In genomic region chr6:106360989-106361430, GRCh38 we compare ENCODE assay signal across 9 cellular contexts. TPM values are rescaled to one million over a fixed set of nuclear protein-coding genes. Genes with fewer than 3 reads are reported as not detected.
DNase-seq lines count a peak whose midpoint lies in the region; ATAC-seq and TF ChIP-seq lines count a peak whose summit lies in the region.
"Had no signal": no experiment of that assay in that cellular context is flagged by ENCODE, and none has a peak within 500 bp of the region (broad histone marks: within the 10 kb centered on the region; RNA-seq: fewer than 3 reads in every experiment).

No MANE protein-coding gene starts in this region.

- H3K27ac ChIP-seq in psoas muscle, result no peak overlapping the region

- ATAC-seq in psoas muscle (peak in 1 of 4 donors; percentile 22), GM18498 (IDR thresholded peaks at IDR 0.05; ENCODE audit: unreplicated experiment) (no peak), GM21737 (IDR thresholded peaks at IDR 0.05; ENCODE audit: unreplicated experiment) (no peak)

- DNase-seq in NCI-H82 (lab: John Stamatoyannopoulos, UW) (peak; percentile 5), NCI-H82 treated with DMSO at 0.1 percent for 48 hours (lab: John Stamatoyannopoulos, UW; ENCODE audit: unreplicated experiment) (no peak), HuH-7 (ENCODE audit: low spot score) (peak; percentile 16), foreskin fibroblast (no peak), psoas muscle (peak; percentile 12 to 48)
- DNase-seq in activated CD8-positive, alpha-beta memory T cell treated with anti-CD3 and anti-CD28 coated beads, Interleukin-2, amount 50 U/mL, for 48 hours, result peak; percentile 68
- DNase-seq: DND-41 had no signal

- no peaks in the 10 kb centered on the region for H3K9me3 ChIP-seq in psoas muscle

- H3K36me3 ChIP-seq in psoas muscle (ENCODE audit: insufficient read depth in 1 of 2, low read depth in 1 of 2), result no peaks in the 10 kb centered on the region

- intact Hi-C loops in psoas muscle (cut with DNase I), result no loop called here

- WGBS in psoas muscle, 3 donors, result 1 to 2% (median 2%) methylated on average over 21 to 31 of the region's 31 CpGs

- H3K4me3 ChIP-seq in foreskin fibroblast (ENCODE audit: low read depth in 1 of 2, low read length in 2 of 2), result peak overlapping the region; percentile 37 to 41
- H3K4me3 ChIP-seq in psoas muscle, result peak overlapping the region; percentile 61

- H3K27me3 ChIP-seq in psoas muscle (ENCODE audit: insufficient read depth in 3 of 3, low read length in 2 of 3), result peaks cover 7 to 58% (median 10%) of the 10 kb centered on the region in 3 donors

- TF ChIP-seq CTCF in foreskin fibroblast (IDR thresholded peaks at IDR 0.05; ENCODE audit: low read depth, low read length) (no peak), psoas muscle (IDR thresholded peaks at IDR 0.05) (no peak)

- peaks cover 3% of the 10 kb centered on the region for H3K4me1 ChIP-seq in psoas muscle

RNA-seq across cellular contexts. Expression of gene CRYBG1, which starts 0.5 kb away (rescaled TPM):
- total RNA-seq in psoas muscle, result 1 to 10 TPM in 2 of 4 donors, under 1 TPM in 2; 0.82 to 1.6 (median 1.3) TPM
- polyA plus RNA-seq in psoas muscle, result under 1 TPM; 0.17 to 0.43 (median 0.35) TPM

RNA-seq across cellular contexts. Expression of gene ATG5, which starts 35.5 kb away (rescaled TPM):
- total RNA-seq in psoas muscle, result 10 to 100 TPM; 16.2 to 22.1 (median 18.6) TPM
- 10 to 100 TPM; 13.5 to 35.7 (median 28.9) TPM for polyA plus RNA-seq in psoas muscle

Comparison
In these comparisons a context has a peak if more than half of its experiments do, and no peak if none do; other contexts are left out.
1. DNase-seq: peak in NCI-H82 (single experiment), HuH-7 (single experiment), activated CD8-positive, alpha-beta memory T cell treated with anti-CD3 and anti-CD28 coated beads, Interleukin-2, amount 50 U/mL, for 48 hours (single experiment) and psoas muscle (2 of 2); none in NCI-H82 treated with DMSO at 0.1 percent for 48 hours (single experiment) and foreskin fibroblast (0 of 2).